In the genomic region with DNA sequence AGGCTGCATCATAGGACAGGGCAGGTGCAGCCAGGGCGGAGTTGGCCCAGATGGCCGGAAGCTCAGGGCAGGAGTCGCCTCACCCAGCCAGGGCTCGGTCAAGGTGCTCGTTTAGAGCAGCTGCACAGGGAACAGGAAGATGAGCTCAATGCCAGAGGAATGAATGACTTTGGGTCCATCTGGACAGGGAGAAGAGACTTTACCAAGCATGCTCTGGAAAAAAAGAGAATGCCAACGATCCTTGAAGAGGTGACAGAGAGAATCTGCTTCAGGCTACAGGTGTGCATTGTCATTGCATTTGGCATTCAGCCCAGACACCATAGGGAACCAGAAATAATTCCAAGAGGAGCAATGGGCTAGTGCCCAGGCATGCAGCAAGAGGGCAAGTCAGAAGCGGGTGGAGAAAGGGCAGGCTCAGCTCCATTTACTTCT, we compare ENCODE assay signal across 2 cellular contexts.
TF ChIP-seq lines count a peak whose summit lies in the region.

No MANE protein-coding gene starts in this region.

TF ChIP-seq in HCT116, 20 proteins besides CTCF, POLR2A, EP300 and RAD21:
- no peak for TF ChIP-seq TCF7L2 (IDR thresholded peaks at IDR 0.05; ENCODE audit: borderline replicate concordance, extremely low read depth, insufficient read depth, insufficient read length)
- no peak for TF ChIP-seq ZFX (IDR thresholded peaks at IDR 0.05)
- TF ChIP-seq SP1 (IDR thresholded peaks at IDR 0.05; ENCODE audit: low read depth), result peak; percentile 77
- no peak for TF ChIP-seq JUND (IDR thresholded peaks at IDR 0.05)
- no peak for TF ChIP-seq SRF (IDR thresholded peaks at IDR 0.05; ENCODE audit: low read depth)
- TF ChIP-seq ZBTB33 (IDR thresholded peaks at IDR 0.05; ENCODE audit: extremely low read depth, insufficient replicate concordance, low read length), result peak; percentile 18
- no peak for TF ChIP-seq EZH2 (IDR thresholded peaks at IDR 0.05)
- peak; percentile 69 for TF ChIP-seq MAX (IDR thresholded peaks at IDR 0.05)
- TF ChIP-seq REST (IDR thresholded peaks at IDR 0.05; ENCODE audit: low read depth), result no peak
- TF ChIP-seq POLR2AphosphoS5 (IDR thresholded peaks at IDR 0.05; ENCODE audit: low read depth, low read length), result peak; percentile 53; the same call in 1 of the 2 replicates
- TF ChIP-seq CBX3 (IDR thresholded peaks at IDR 0.05; ENCODE audit: low read depth), result peak; percentile 66
- TF ChIP-seq CEBPB (IDR thresholded peaks at IDR 0.05; ENCODE audit: low read depth), result no peak
- TF ChIP-seq SIN3A (IDR thresholded peaks at IDR 0.05; ENCODE audit: low read depth), result peak; percentile 76
- TF ChIP-seq ZNF274 (IDR thresholded peaks at IDR 0.05; ENCODE audit: low read depth, low read length), result no peak
- TF ChIP-seq ELF1 (IDR thresholded peaks at IDR 0.05; ENCODE audit: borderline replicate concordance, low read depth), result no peak
- TF ChIP-seq YY1 (IDR thresholded peaks at IDR 0.05; ENCODE audit: extremely low read depth, insufficient replicate concordance, low read depth, low read length), result no peak
- TF ChIP-seq EZH2phosphoT487 (IDR thresholded peaks at IDR 0.05; ENCODE audit: borderline replicate concordance), result no peak
- TF ChIP-seq, protein P1, sequence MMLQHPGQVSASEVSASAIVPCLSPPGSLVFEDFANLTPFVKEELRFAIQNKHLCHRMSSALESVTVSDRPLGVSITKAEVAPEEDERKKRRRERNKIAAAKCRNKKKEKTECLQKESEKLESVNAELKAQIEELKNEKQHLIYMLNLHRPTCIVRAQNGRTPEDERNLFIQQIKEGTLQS (IDR thresholded peaks at IDR 0.05), result no peak
- no peak for TF ChIP-seq EGR1 (IDR thresholded peaks at IDR 0.05; ENCODE audit: low read depth)
- no peak for TF ChIP-seq FOSL1 (IDR thresholded peaks at IDR 0.05; ENCODE audit: low read depth)

TF ChIP-seq in K562, 482 proteins besides CTCF, POLR2A, EP300 and RAD21:
- TF ChIP-seq ZNF316 (IDR thresholded peaks at IDR 0.05) (peak; percentile 67), TBL1XR1 (IDR thresholded peaks at IDR 0.05; ENCODE audit: low read length in 2 of 2) (no peak), MTA3 (IDR thresholded peaks at IDR 0.05; ENCODE audit: borderline replicate concordance) (0 out of 2 replicates have a peak, but pooled peaks have one; percentile 25), NFE2 (IDR thresholded peaks at IDR 0.05; ENCODE audit: low read depth) (peak; percentile 78), POLR2G (IDR thresholded peaks at IDR 0.05; ENCODE audit: low read depth, low read length) (no peak), CTBP1 (IDR thresholded peaks at IDR 0.05; ENCODE audit: borderline replicate concordance) (peak; percentile 67), MAFF (IDR thresholded peaks at IDR 0.05; ENCODE audit: low read length) (peak; percentile 63; the same call in 1 of the 2 replicates), C11orf30 (IDR thresholded peaks at IDR 0.05; ENCODE audit: low read depth) (peak; percentile 83), DPF2 (IDR thresholded peaks at IDR 0.05) (peak; percentile 51; the same call in 1 of the 2 replicates), MAFG (tag; conservative IDR thresholded peaks at IDR 0.05) (peak; percentile 50; the same call in 1 of the 2 replicates), NFIC (IDR thresholded peaks at IDR 0.05) (peak; percentile 90), ZEB2 (IDR thresholded peaks at IDR 0.05) (peak; percentile 68), NKRF (IDR thresholded peaks at IDR 0.05; ENCODE audit: borderline replicate concordance) (no peak)
- TF ChIP-seq, protein P2, sequence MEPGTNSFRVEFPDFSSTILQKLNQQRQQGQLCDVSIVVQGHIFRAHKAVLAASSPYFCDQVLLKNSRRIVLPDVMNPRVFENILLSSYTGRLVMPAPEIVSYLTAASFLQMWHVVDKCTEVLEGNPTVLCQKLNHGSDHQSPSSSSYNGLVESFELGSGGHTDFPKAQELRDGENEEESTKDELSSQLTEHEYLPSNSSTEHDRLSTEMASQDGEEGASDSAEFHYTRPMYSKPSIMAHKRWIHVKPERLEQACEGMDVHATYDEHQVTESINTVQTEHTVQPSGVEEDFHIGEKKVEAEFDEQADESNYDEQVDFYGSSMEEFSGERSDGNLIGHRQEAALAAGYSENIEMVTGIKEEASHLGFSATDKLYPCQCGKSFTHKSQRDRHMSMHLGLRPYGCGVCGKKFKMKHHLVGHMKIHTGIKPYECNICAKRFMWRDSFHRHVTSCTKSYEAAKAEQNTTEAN (CRISPR knock-in tag; IDR thresholded peaks at IDR 0.05), result no peak
